22 cellular contexts compared by ENCODE assay signal in genomic region chr6:132000296-132000695, GRCh38. TPM values are rescaled to one million over a fixed set of nuclear protein-coding genes. Genes with fewer than 3 reads are reported as not detected.
DNase-seq lines count a peak whose midpoint lies in the region; ATAC-seq, FAIRE-seq and TF ChIP-seq lines count a peak whose summit lies in the region.
"Had no signal": no experiment of that assay in that cellular context is flagged by ENCODE, and none has a peak within 500 bp of the region (broad histone marks: within the 10 kb centered on the region; RNA-seq: fewer than 3 reads in every experiment).

No MANE protein-coding gene starts in this region.

- H3K27ac Mint-ChIP-seq in osteocyte (ENCODE audit: unreplicated experiment), result peak overlapping the region; percentile 91
- H3K27ac Mint-ChIP-seq: CD4-positive, alpha-beta T cell had no signal

- no peak for ATAC-seq in HepG2
- ATAC-seq in right lobe of liver, result no peak
- ATAC-seq in SK-N-SH treated with all-trans-retinoic acid at 6 μM for 48 hours, result no peak

- H4K20me1 ChIP-seq in HepG2 (ENCODE audit: insufficient read depth, low read length), result no peaks in the 10 kb centered on the region

- no TSS peak for BruUV-seq in HepG2 (replicated peaks; lab: Mats Ljungman, UMichigan)

- no peak overlapping the region for H3K4me3 Mint-ChIP-seq in osteocyte (ENCODE audit: unreplicated experiment)
- H3K4me3 Mint-ChIP-seq: CD4-positive, alpha-beta T cell had no signal

- POLR2A ChIA-PET in HepG2 (lab: Yijun Ruan, JAX), result no interaction called here
- POLR2A ChIA-PET in GM10248 (lab: Yijun Ruan, JAX), result no interaction called here

- CTCF ChIA-PET in HepG2 (lab: Yijun Ruan, JAX; ENCODE audit: low intra/inter-chr PET ratio, low total read pairs), result no interaction called here
- CTCF ChIA-PET in GM10248 (lab: Yijun Ruan, JAX), result interaction anchor here (0.9 to 1.7 kb wide), 3 partner anchors 8 to 11 kb away, joined by 3 to 5 read pairs (median 3); no protein-coding TSS in a partner anchor

- peaks cover 29% of the 10 kb centered on the region for H3K9me3 Mint-ChIP-seq in osteocyte (ENCODE audit: unreplicated experiment)

- no peak overlapping the region for H2AFZ ChIP-seq in HepG2 (ENCODE audit: low read length)

- TF ChIP-seq EP300 in HepG2 (IDR thresholded peaks at IDR 0.05; ENCODE audit: low read depth in 2 of 2, low read length in 2 of 2), result no peak
- no peak for TF ChIP-seq EP300 in HepG2 (CRISPR knock-in tag; IDR thresholded peaks at IDR 0.05; ENCODE audit: borderline replicate concordance)

- in situ Hi-C loops in HepG2 (cut with HindIII; ENCODE audit: extremely low pct_ligation_motif_present, low pct_unique_long_range_greater_than_20kb) (no loop called here), ACHN (cut with HindIII; ENCODE audit: low pct_ligation_motif_present, low pct_unique_long_range_greater_than_20kb, low sequenced_read_pairs) (no loop called here)

- H3K27ac ChIP-seq in HepG2 (ENCODE audit: extremely low read length, insufficient read depth, low read length) (no peak overlapping the region), right lobe of liver (no peak overlapping the region), ascending aorta (peak overlapping the region; percentile 71 to 73), uterus (peak overlapping the region; percentile 52 to 69)

- no peaks in the 10 kb centered on the region for H3K36me3 ChIP-seq in HepG2 (replicated peaks in 1 of 2; ENCODE audit: control insufficient read depth in 1 of 2, insufficient read depth in 2 of 2, low read length in 2 of 2)
- H3K36me3 ChIP-seq in right lobe of liver, result no peaks in the 10 kb centered on the region
- H3K36me3 ChIP-seq in ascending aorta, result no peaks in the 10 kb centered on the region
- H3K36me3 ChIP-seq in uterus, result no peaks in the 10 kb centered on the region
- H3K36me3 ChIP-seq: BE2C, Peyer's patch had no signal

- H3K79me2 ChIP-seq in HepG2 (ENCODE audit: insufficient read depth, low read length), result no peaks in the 10 kb centered on the region

- DNase-seq in HepG2 (ENCODE audit: low spot score), result no peak
- no peak for DNase-seq in right lobe of liver
- no peak for DNase-seq in ascending aorta (ENCODE audit: low spot score in 2 of 2)
- no peak for DNase-seq in osteocyte (ENCODE audit: extremely low spot score, unreplicated experiment)
- no peak for DNase-seq in uterus
- DNase-seq in ACHN, result no peak
- no peak for DNase-seq in GM10248 (ENCODE audit: extremely low spot score)
- DNase-seq: 8988T; BE2C; CD4-positive, alpha-beta T cell; COR-L47; DMS79 treated with DMSO at 0.1 percent for 48 hours; H7; Karpas-422; NCI-H1417; NCI-H1694 treated with DMSO at 0.1 percent for 48 hours; NCI-H2081 treated with DMSO at 0.1 percent for 48 hours; NCI-H2171 treated with DMSO at 0.1 percent for 48 hours; NCI-H526; Peyer's patch had no signal

- H3K4me2 ChIP-seq in HepG2 (ENCODE audit: low read depth, low read length), result no peak overlapping the region

- H3K27me3 ChIP-seq in HepG2 (ENCODE audit: control insufficient read depth in 1 of 2, insufficient read depth in 2 of 2, low read length in 2 of 2) (no peaks in the 10 kb centered on the region), right lobe of liver (no peaks in the 10 kb centered on the region), ascending aorta (no peaks in the 10 kb centered on the region), uterus (no peaks in the 10 kb centered on the region)
- H3K27me3 ChIP-seq: BE2C, Peyer's patch had no signal

- TF ChIP-seq RAD21 in HepG2 (CRISPR knock-in tag; IDR thresholded peaks at IDR 0.05), result no peak

- H3K4me1 Mint-ChIP-seq in osteocyte (ENCODE audit: unreplicated experiment), result peaks cover 33% of the 10 kb centered on the region

- no peak for TF ChIP-seq POLR2A in HepG2 (IDR thresholded peaks at IDR 0.05; ENCODE audit: insufficient read depth in 1 of 2, low read depth in 2 of 2, low read length in 2 of 2)
- TF ChIP-seq POLR2A in right lobe of liver (IDR thresholded peaks at IDR 0.05), result no peak
- no peak for TF ChIP-seq POLR2A in uterus (IDR thresholded peaks at IDR 0.05)

- H3K4me3 ChIP-seq in HepG2 (replicated peaks in 1 of 3; ENCODE audit: insufficient read depth in 1 of 3, low read depth in 2 of 3, low read length in 3 of 3), result no peak overlapping the region
- no peak overlapping the region for H3K4me3 ChIP-seq in right lobe of liver
- H3K4me3 ChIP-seq in ascending aorta, result no peak overlapping the region
- H3K4me3 ChIP-seq in uterus, result no peak overlapping the region
- H3K4me3 ChIP-seq: Peyer's patch had no signal

- TF ChIP-seq CTCF in HepG2 (CRISPR knock-in tag; IDR thresholded peaks at IDR 0.05), result no peak
- TF ChIP-seq CTCF in right lobe of liver (IDR thresholded peaks at IDR 0.05), result no peak
- TF ChIP-seq CTCF in ascending aorta (IDR thresholded peaks at IDR 0.05), result no peak
- no peak for TF ChIP-seq CTCF in osteocyte (IDR thresholded peaks at IDR 0.05)
- TF ChIP-seq CTCF in uterus (IDR thresholded peaks at IDR 0.05), result no peak
- no peak for TF ChIP-seq CTCF in GM10248 (IDR thresholded peaks at IDR 0.05; ENCODE audit: control extremely low read depth, extremely low read depth, low read depth, missing control alignments)

- H3K4me1 ChIP-seq in HepG2 (ENCODE audit: insufficient read depth, low read length) (peaks cover 34% of the 10 kb centered on the region), right lobe of liver (no peaks in the 10 kb centered on the region), ascending aorta (peaks cover 0 to 12% of the 10 kb centered on the region in 2 donors), uterus (peaks cover 4 to 7% of the 10 kb centered on the region in 2 donors)
- H3K4me1 ChIP-seq: BE2C, Peyer's patch had no signal

- H3K9ac ChIP-seq in HepG2 (ENCODE audit: insufficient read depth, low read depth, low read length), result no peak overlapping the region

- peaks cover 1% of the 10 kb centered on the region for H3K36me3 Mint-ChIP-seq in osteocyte (ENCODE audit: unreplicated experiment)

- H3K27me3 Mint-ChIP-seq in osteocyte (ENCODE audit: unreplicated experiment), result no peaks in the 10 kb centered on the region
- H3K27me3 Mint-ChIP-seq: CD4-positive, alpha-beta T cell had no signal

- 96% methylated on average over 2 of the region's 2 CpGs for WGBS in HepG2 (ENCODE audit: low lambda C conversion rate)
- 80% methylated on average over 2 of the region's 2 CpGs for WGBS in right lobe of liver (ENCODE audit: insufficient coverage, low coverage, low lambda C conversion rate, missing lambda C conversion rate)

- peaks cover 19% of the 10 kb centered on the region for H3K9me3 ChIP-seq in HepG2 (ENCODE audit: low read length)
- no peaks in the 10 kb centered on the region for H3K9me3 ChIP-seq in right lobe of liver
- no peaks in the 10 kb centered on the region for H3K9me3 ChIP-seq in ascending aorta
- no peaks in the 10 kb centered on the region for H3K9me3 ChIP-seq in uterus
- H3K9me3 ChIP-seq: BE2C, Peyer's patch had no signal

- intact Hi-C loops in HepG2 (cut with micrococcal nuclease; ENCODE audit: unreplicated experiment) (no loop called here), right lobe of liver (cut with DNase I) (no loop called here), ascending aorta (cut with DNase I) (no loop called here), uterus (cut with DNase I; ENCODE audit: low total_unique reads) (no loop called here)

- FAIRE-seq in HepG2 (lab: Jason Lieb, UNC), result no peak
- FAIRE-seq: GM19239 had no signal

TF ChIP-seq in HepG2, 621 proteins besides CTCF, POLR2A, EP300 and RAD21:
- TF ChIP-seq GABPA (IDR thresholded peaks at IDR 0.05; ENCODE audit: low read depth, low read length), result no peak
- no peak for TF ChIP-seq GABPA (CRISPR knock-in tag; IDR thresholded peaks at IDR 0.05; ENCODE audit: low read depth)
- peak; percentile 79 to 80 for TF ChIP-seq MAFK (conservative IDR thresholded peaks at IDR 0.05 in 1 of 2, IDR thresholded peaks at IDR 0.05 in 1 of 2; ENCODE audit: low read length in 2 of 2)
- TF ChIP-seq MAFF (IDR thresholded peaks at IDR 0.05; ENCODE audit: low read depth, low read length), result peak; percentile 74

TF ChIP-seq in SK-N-SH treated with all-trans-retinoic acid at 6 μM for 48 hours, 23 proteins besides CTCF, POLR2A, EP300 and RAD21 (continues in another document):
- TF ChIP-seq RARB (CRISPR knock-in tag; IDR thresholded peaks at IDR 0.05), result no peak
- TF ChIP-seq ZNF565 (CRISPR knock-in tag; conservative IDR thresholded peaks at IDR 0.05; ENCODE audit: low read depth), result no peak
- no peak for TF ChIP-seq CSDC2 (CRISPR knock-in tag; IDR thresholded peaks at IDR 0.05)
- TF ChIP-seq ZNF70 (CRISPR knock-in tag; IDR thresholded peaks at IDR 0.05), result no peak
- no peak for TF ChIP-seq OSR1 (CRISPR knock-in tag; IDR thresholded peaks at IDR 0.05)
- TF ChIP-seq GLIS3 (CRISPR knock-in tag; IDR thresholded peaks at IDR 0.05), result no peak
- no peak for TF ChIP-seq PPARA (CRISPR knock-in tag; IDR thresholded peaks at IDR 0.05; ENCODE audit: borderline replicate concordance)

RNA-seq across cellular contexts. Expression of gene CCN2, which starts 49.1 kb away (rescaled TPM):
- total RNA-seq in HepG2 (2016; rRNA removed; fragmentation: Illumina TruSeq; extraction: Trizol) (29.6 and 34.7 TPM in 2 replicates), right lobe of liver (10 to 100 TPM in 5 of 6 experiments, 1 to 10 TPM in 1; 3.4 to 82.9 (median 54.3) TPM), ascending aorta (916 TPM), osteocyte (635 and 878 TPM in 2 replicates), uterus (100 to 1,000 TPM; 104 to 254 (median 202) TPM)
- 7.2 and 7.8 TPM in 2 replicates for total RNA-seq in HepG2 (2016; cell fraction: cytosol; rRNA removed; fragmentation: Illumina TruSeq; extraction: Trizol; ENCODE audit: low read depth)
- total RNA-seq in HepG2 (2016; cell fraction: insoluble cytoplasmic fraction; rRNA removed; fragmentation: Illumina TruSeq; extraction: Trizol), result 27.0 and 36.5 TPM in 2 replicates
- 29.3 and 34.9 TPM in 2 replicates for total RNA-seq in HepG2 (2016; cell fraction: membrane; rRNA removed; fragmentation: Illumina TruSeq; extraction: Trizol)
- 91.2 and 104 TPM in 2 replicates for total RNA-seq in HepG2 (2016; cell fraction: nucleus; rRNA removed; fragmentation: Illumina TruSeq; extraction: Trizol)
- 316 and 375 TPM in 2 replicates for polyA plus RNA-seq in HepG2 (2011; rRNA removed)
- 191 and 283 TPM in 2 replicates for polyA plus RNA-seq in HepG2 (2011; cell fraction: cytosol; rRNA removed)
- 458 and 601 TPM in 2 replicates for polyA plus RNA-seq in HepG2 (2011; cell fraction: nucleus; rRNA removed)
- polyA plus RNA-seq in HepG2 (2012), result 765 and 789 TPM in 2 replicates
- 7.8 and 8.0 TPM in 2 replicates for polyA plus RNA-seq in HepG2 (2016; cell fraction: cytosol; fragmentation: Illumina TruSeq; extraction: Trizol; ENCODE audit: low read depth)
- polyA plus RNA-seq in HepG2 (2016; cell fraction: insoluble cytoplasmic fraction; fragmentation: Illumina TruSeq; extraction: Trizol; ENCODE audit: low read depth), result 36.0 and 46.4 TPM in 2 replicates
- polyA plus RNA-seq in HepG2 (2016; cell fraction: membrane; fragmentation: Illumina TruSeq; extraction: Trizol; ENCODE audit: low read depth), result 18.5 and 20.3 TPM in 2 replicates
- 252 and 258 TPM in 2 replicates for polyA plus RNA-seq in HepG2 (2016; cell fraction: nucleus; fragmentation: Illumina TruSeq; extraction: Trizol; ENCODE audit: insufficient read depth, low read depth)
- 0.21 and 276 TPM in 2 replicates for polyA minus RNA-seq in HepG2 (2011; rRNA and poly(A)+ RNA removed; ENCODE audit: low replicate concordance)
- 404 and 475 TPM in 2 replicates for polyA minus RNA-seq in HepG2 (2011; cell fraction: cytosol; rRNA and poly(A)+ RNA removed)
- 171 and 228 TPM in 2 replicates for polyA minus RNA-seq in HepG2 (2011; cell fraction: nucleus; rRNA and poly(A)+ RNA removed)

Comparison
In these comparisons a context has a peak if more than half of its experiments do, and no peak if none do; other contexts are left out.
1. H3K27ac ChIP-seq: peak in ascending aorta (2 of 2) and uterus (2 of 2); none in HepG2 (single experiment) and right lobe of liver (0 of 3).